24 cellular contexts compared by ENCODE assay signal in the genomic region with DNA sequence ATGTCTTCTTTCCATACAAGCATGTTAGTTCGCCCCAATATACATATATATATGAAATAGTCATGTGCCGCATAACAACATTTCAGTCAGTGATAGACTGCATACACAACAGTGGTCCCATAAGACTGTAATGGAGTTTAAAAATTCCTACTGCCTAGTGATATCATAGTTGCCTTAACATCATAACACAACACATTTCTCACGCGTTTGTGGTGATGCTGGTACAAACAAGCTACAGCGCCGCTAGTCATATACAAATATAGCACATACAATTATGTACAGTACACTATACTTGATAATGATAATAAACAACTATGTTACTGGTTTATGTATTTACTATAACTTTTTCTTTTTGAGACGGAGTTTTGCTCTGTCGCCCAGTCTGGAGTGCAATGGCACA. TPM values are rescaled to one million over a fixed set of nuclear protein-coding genes. Genes with fewer than 3 reads are reported as not detected.
"Had no signal": no experiment of that assay in that cellular context is flagged by ENCODE, and none has a peak within 500 bp of the region (broad histone marks: within the 10 kb centered on the region; RNA-seq: fewer than 3 reads in every experiment).

No MANE protein-coding gene starts in this region.

- H3K9me3 ChIP-seq: colonic mucosa, esophagus muscularis mucosa, esophagus squamous epithelium, gastrocnemius medialis, gastroesophageal sphincter, heart left ventricle, heart right ventricle had no signal

- DNase-seq: colonic mucosa; cortex of kidney; dermis blood vessel endothelial cell; dorsolateral prefrontal cortex; effector CD4-positive, alpha-beta T cell; effector CD8-positive, alpha-beta T cell; effector memory CD4-positive, alpha-beta T cell; effector memory CD8-positive, alpha-beta T cell; endodermal cell; erythroblast; esophagus squamous epithelium; foreskin fibroblast; foreskin keratinocyte; foreskin melanocyte; gastrocnemius medialis; glutamatergic neuron; head of caudate nucleus; heart left ventricle; heart right ventricle had no signal

- H3K4me3 ChIP-seq: colonic mucosa, coronary artery, dorsolateral prefrontal cortex, esophagus muscularis mucosa, esophagus squamous epithelium, gastrocnemius medialis, gastroesophageal sphincter, heart left ventricle, heart right ventricle had no signal

- H3K27me3 ChIP-seq: colonic mucosa, dorsolateral prefrontal cortex, esophagus muscularis mucosa, gastrocnemius medialis had no signal

- H3K4me1 ChIP-seq: colonic mucosa, esophagus muscularis mucosa, foreskin keratinocyte, gastrocnemius medialis, gastroesophageal sphincter, heart right ventricle had no signal

- H3K27ac ChIP-seq: colonic mucosa, coronary artery, dorsolateral prefrontal cortex, esophagus muscularis mucosa, esophagus squamous epithelium, foreskin keratinocyte, gastrocnemius medialis, gastroesophageal sphincter, heart left ventricle, heart right ventricle had no signal

- H3K36me3 ChIP-seq: colonic mucosa, esophagus muscularis mucosa, esophagus squamous epithelium, gastrocnemius medialis, gastroesophageal sphincter, heart left ventricle, heart right ventricle had no signal

RNA-seq across cellular contexts. Expression of a gene that starts 10.7 kb away (rescaled TPM):
- polyA plus RNA-seq: endothelial cell of umbilical vein, fibroblast of lung, foreskin keratinocyte had no signal

RNA-seq across cellular contexts. Expression of a gene that starts 13.8 kb away (rescaled TPM):
- polyA plus RNA-seq: fibroblast of lung, foreskin keratinocyte, heart left ventricle had no signal

RNA-seq across cellular contexts. Expression of a gene that starts 46.5 kb away (rescaled TPM):
- polyA plus RNA-seq: endothelial cell of umbilical vein, fibroblast of lung had no signal
